In genomic region chr16:85458952-85459351, GRCh38 we compare ENCODE assay signal across 19 cellular contexts.
DNase-seq lines count a peak whose midpoint lies in the region; ATAC-seq and TF ChIP-seq lines count a peak whose summit lies in the region.
"Had no signal": no experiment of that assay in that cellular context is flagged by ENCODE, and none has a peak within 500 bp of the region (broad histone marks: within the 10 kb centered on the region; RNA-seq: fewer than 3 reads in every experiment).

No MANE protein-coding gene starts in this region.

- H3K36me3 ChIP-seq in SK-N-SH (replicated peaks in 1 of 2; ENCODE audit: control insufficient read depth in 1 of 2, insufficient read depth in 2 of 2, low read length in 1 of 2) (no peaks in the 10 kb centered on the region), urinary bladder (ENCODE audit: insufficient read depth) (no peaks in the 10 kb centered on the region), gastrocnemius medialis (no peaks in the 10 kb centered on the region)
- H3K36me3 ChIP-seq: upper lobe of right lung had no signal

- 86% methylated on average over 10 of the region's 11 CpGs for WGBS in SK-N-SH (ENCODE audit: low lambda C conversion rate)
- 89% methylated on average over 11 of the region's 11 CpGs for WGBS in urinary bladder

- H3K9ac ChIP-seq in SK-N-SH, result no peak overlapping the region

- CTCF ChIA-PET in SK-N-SH (lab: Yijun Ruan, JAX), result interaction anchor here (1.1 to 4.2 kb wide), 7 partner anchors 11 to 152 kb away, joined by 3 to 16 read pairs (median 4); no protein-coding TSS in a partner anchor

- TF ChIP-seq RAD21 in SK-N-SH (IDR thresholded peaks at IDR 0.05; ENCODE audit: low read length), result no peak

- no peak overlapping the region for H2AFZ ChIP-seq in SK-N-SH (ENCODE audit: low read depth)

- TF ChIP-seq POLR2A in gastrocnemius medialis (IDR thresholded peaks at IDR 0.05), result no peak

- H3K4me1 ChIP-seq in SK-N-SH (ENCODE audit: control insufficient read depth in 1 of 2, insufficient read depth in 2 of 2, low read depth in 1 of 2, low read length in 1 of 2) (peaks cover 17 to 82% of the 10 kb centered on the region in 2 experiments; a peak in 3 of 4 replicates), urinary bladder (ENCODE audit: insufficient read depth) (peaks cover 4% of the 10 kb centered on the region), gastrocnemius medialis (peaks cover 26 to 31% of the 10 kb centered on the region in 2 donors)

- H3K4me3 Mint-ChIP-seq in osteocyte (ENCODE audit: unreplicated experiment), result no peak overlapping the region
- H3K4me3 Mint-ChIP-seq: mesothelial cell of epicardium; stimulated activated effector memory CD8-positive, alpha-beta T cell treated with anti-CD3 and anti-CD28 coated beads, Interleukin-12 subunit alpha, Interleukin-12 subunit beta, amount 100 ng/mL, for 72 hours; T-helper 1 cell treated with Interleukin-12 subunit alpha and Interleukin-12 subunit beta and Interleukin-4 antibody, amounts not matched to agents 30 μg/mL and 1 μg/mL, for 36 hours had no signal

- H3K4me3 ChIP-seq in SK-N-SH (ENCODE audit: low read depth in 2 of 2, low read length in 1 of 2) (no peak overlapping the region), urinary bladder (ENCODE audit: low read depth, low read length) (no peak overlapping the region), gastrocnemius medialis (no peak overlapping the region)
- H3K4me3 ChIP-seq: coronary artery, skin epidermis, upper lobe of right lung had no signal

- peaks cover 37% of the 10 kb centered on the region for H4K20me1 ChIP-seq in SK-N-SH (ENCODE audit: insufficient read depth)

- in situ Hi-C loops in gastrocnemius medialis (cut with MboI; ENCODE audit: low sequenced_read_pairs in 4 of 4), result no loop called here

- no peak for TF ChIP-seq EP300 in SK-N-SH (IDR thresholded peaks at IDR 0.05; ENCODE audit: borderline replicate concordance in 1 of 2, low read depth in 1 of 2, low read length in 1 of 2)

- no peaks in the 10 kb centered on the region for H3K36me3 Mint-ChIP-seq in osteocyte (ENCODE audit: unreplicated experiment)
- H3K36me3 Mint-ChIP-seq: mesothelial cell of epicardium; stimulated activated effector memory CD8-positive, alpha-beta T cell treated with anti-CD3 and anti-CD28 coated beads, Interleukin-12 subunit alpha, Interleukin-12 subunit beta, amount 100 ng/mL, for 72 hours had no signal

- peaks cover 29% of the 10 kb centered on the region for H3K4me1 Mint-ChIP-seq in osteocyte (ENCODE audit: unreplicated experiment)

- DNase-seq in SK-N-SH (peak; percentile 67), NCI-H69 (lab: John Stamatoyannopoulos, UW) (peak; percentile 88), left colon (no peak), gastrocnemius medialis (no peak), osteocyte (ENCODE audit: extremely low spot score, unreplicated experiment) (no peak)
- DNase-seq: activated CD4-positive, CD25-positive, alpha-beta regulatory T cell; activated effector memory CD4-positive, alpha-beta T cell treated with anti-CD3 and anti-CD28 coated beads, Interleukin-2, amount 50 U/mL, for 16 hours; Caco-2; NCI-H748 treated with DMSO at 0.1 percent for 48 hours; upper lobe of right lung had no signal

- H3K4me2 ChIP-seq in SK-N-SH, result no peak overlapping the region

- H3K9me2 ChIP-seq in SK-N-SH, result no peaks in the 10 kb centered on the region

- TF ChIP-seq CTCF in SK-N-SH (IDR thresholded peaks at IDR 0.05) (no peak), gastrocnemius medialis (IDR thresholded peaks at IDR 0.05 in 4 of 5, conservative IDR thresholded peaks at IDR 0.05 in 1 of 5) (no peak), osteocyte (IDR thresholded peaks at IDR 0.05) (no peak)

- POLR2A ChIA-PET in SK-N-SH (lab: Yijun Ruan, JAX), result no interaction called here

- intact Hi-C loops in left colon (cut with DNase I, micrococcal nuclease), result no loop called here
- intact Hi-C loops in gastrocnemius medialis (cut with DNase I; ENCODE audit: low total_unique reads), result no loop called here

- peak overlapping the region in 1 of 2 experiments; percentile 66; a peak in 2 of 4 replicates for H3K27ac ChIP-seq in SK-N-SH (ENCODE audit: low read depth in 2 of 2, low read length in 1 of 2)
- peak overlapping the region; percentile 60 for H3K27ac ChIP-seq in urinary bladder (ENCODE audit: low read depth)
- H3K27ac ChIP-seq in gastrocnemius medialis, result peak overlapping the region in 2 of 4 donors; percentile 39 to 72
- H3K27ac ChIP-seq: epithelial cell of prostate, skin epidermis had no signal

- H3K27me3 Mint-ChIP-seq in osteocyte (ENCODE audit: unreplicated experiment), result peaks cover 2% of the 10 kb centered on the region

- H3K27ac Mint-ChIP-seq in osteocyte (ENCODE audit: unreplicated experiment), result no peak overlapping the region
- H3K27ac Mint-ChIP-seq: mesothelial cell of epicardium; stimulated activated effector memory CD8-positive, alpha-beta T cell treated with anti-CD3 and anti-CD28 coated beads, Interleukin-12 subunit alpha, Interleukin-12 subunit beta, amount 100 ng/mL, for 72 hours; T-helper 1 cell treated with Interleukin-12 subunit alpha and Interleukin-12 subunit beta and Interleukin-4 antibody, amounts not matched to agents 30 μg/mL and 1 μg/mL, for 36 hours had no signal

- no peaks in the 10 kb centered on the region for H3K9me3 ChIP-seq in SK-N-SH
- no peaks in the 10 kb centered on the region for H3K9me3 ChIP-seq in gastrocnemius medialis
- H3K9me3 ChIP-seq: Caco-2, upper lobe of right lung had no signal

- ATAC-seq in SK-N-SH treated with all-trans-retinoic acid at 6 μM for 48 hours (no peak), left colon (peak; percentile 48), gastrocnemius medialis (no peak), GM18498 (IDR thresholded peaks at IDR 0.05; ENCODE audit: unreplicated experiment) (no peak)
- ATAC-seq: stimulated activated effector memory CD8-positive, alpha-beta T cell treated with anti-CD3 and anti-CD28 coated beads, Interleukin-12 subunit alpha, Interleukin-12 subunit beta, amount 100 ng/mL, for 72 hours; upper lobe of right lung had no signal

- no peaks in the 10 kb centered on the region for H3K27me3 ChIP-seq in SK-N-SH (ENCODE audit: insufficient read depth)
- H3K27me3 ChIP-seq in gastrocnemius medialis, result no peaks in the 10 kb centered on the region
- H3K27me3 ChIP-seq: upper lobe of right lung had no signal

- H3K9me3 Mint-ChIP-seq in osteocyte (ENCODE audit: unreplicated experiment), result no peaks in the 10 kb centered on the region
- H3K9me3 Mint-ChIP-seq: mesothelial cell of epicardium; stimulated activated effector memory CD8-positive, alpha-beta T cell treated with anti-CD3 and anti-CD28 coated beads, Interleukin-12 subunit alpha, Interleukin-12 subunit beta, amount 100 ng/mL, for 72 hours; T-helper 1 cell treated with Interleukin-12 subunit alpha and Interleukin-12 subunit beta and Interleukin-4 antibody, amounts not matched to agents 30 μg/mL and 1 μg/mL, for 36 hours had no signal

- H3K79me2 ChIP-seq in SK-N-SH (ENCODE audit: insufficient read depth), result no peaks in the 10 kb centered on the region

- peaks cover 6% of the 10 kb centered on the region for H3F3A ChIP-seq in SK-N-SH (replicated peaks; ENCODE audit: insufficient read depth)

TF ChIP-seq in SK-N-SH, 30 proteins besides CTCF, POLR2A, EP300 and RAD21 (continues in another document):
- TF ChIP-seq IRF3 (IDR thresholded peaks at IDR 0.05; ENCODE audit: low read depth, low read length) (no peak), MEF2A (IDR thresholded peaks at IDR 0.05; ENCODE audit: borderline replicate concordance, low read depth) (no peak)

TF ChIP-seq in SK-N-SH treated with all-trans-retinoic acid at 6 μM for 48 hours, 23 proteins besides CTCF, POLR2A, EP300 and RAD21 (continues in another document):
- no peak for TF ChIP-seq BACH2 (CRISPR knock-in tag; IDR thresholded peaks at IDR 0.05; ENCODE audit: borderline replicate concordance)
- TF ChIP-seq OSR1 (CRISPR knock-in tag; IDR thresholded peaks at IDR 0.05), result no peak
- no peak for TF ChIP-seq CSDC2 (CRISPR knock-in tag; IDR thresholded peaks at IDR 0.05)
- TF ChIP-seq, protein P1, sequence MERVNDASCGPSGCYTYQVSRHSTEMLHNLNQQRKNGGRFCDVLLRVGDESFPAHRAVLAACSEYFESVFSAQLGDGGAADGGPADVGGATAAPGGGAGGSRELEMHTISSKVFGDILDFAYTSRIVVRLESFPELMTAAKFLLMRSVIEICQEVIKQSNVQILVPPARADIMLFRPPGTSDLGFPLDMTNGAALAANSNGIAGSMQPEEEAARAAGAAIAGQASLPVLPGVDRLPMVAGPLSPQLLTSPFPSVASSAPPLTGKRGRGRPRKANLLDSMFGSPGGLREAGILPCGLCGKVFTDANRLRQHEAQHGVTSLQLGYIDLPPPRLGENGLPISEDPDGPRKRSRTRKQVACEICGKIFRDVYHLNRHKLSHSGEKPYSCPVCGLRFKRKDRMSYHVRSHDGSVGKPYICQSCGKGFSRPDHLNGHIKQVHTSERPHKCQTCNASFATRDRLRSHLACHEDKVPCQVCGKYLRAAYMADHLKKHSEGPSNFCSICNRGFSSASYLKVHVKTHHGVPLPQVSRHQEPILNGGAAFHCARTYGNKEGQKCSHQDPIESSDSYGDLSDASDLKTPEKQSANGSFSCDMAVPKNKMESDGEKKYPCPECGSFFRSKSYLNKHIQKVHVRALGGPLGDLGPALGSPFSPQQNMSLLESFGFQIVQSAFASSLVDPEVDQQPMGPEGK (CRISPR knock-in tag; IDR thresholded peaks at IDR 0.05; ENCODE audit: borderline replicate concordance), result no peak
- TF ChIP-seq GLIS3 (CRISPR knock-in tag; IDR thresholded peaks at IDR 0.05), result no peak
- TF ChIP-seq SNAI2 (CRISPR knock-in tag; IDR thresholded peaks at IDR 0.05), result no peak
- TF ChIP-seq ISL1 (CRISPR knock-in tag; IDR thresholded peaks at IDR 0.05), result no peak
- TF ChIP-seq TCF4 (CRISPR knock-in tag; IDR thresholded peaks at IDR 0.05; ENCODE audit: borderline replicate concordance), result no peak
- TF ChIP-seq TOX (CRISPR knock-in tag; IDR thresholded peaks at IDR 0.05; ENCODE audit: borderline replicate concordance), result no peak
- TF ChIP-seq ZNF565 (CRISPR knock-in tag; conservative IDR thresholded peaks at IDR 0.05; ENCODE audit: low read depth), result no peak
- TF ChIP-seq CREB5 (CRISPR knock-in tag; IDR thresholded peaks at IDR 0.05; ENCODE audit: low read depth), result no peak

Comparison
In these comparisons a context has a peak if more than half of its experiments do, and no peak if none do; other contexts are left out.
1. DNase-seq: peak in SK-N-SH (single experiment) and NCI-H69 (single experiment); none in left colon (0 of 2), gastrocnemius medialis (0 of 2) and osteocyte (single experiment).